21 cellular contexts compared by ENCODE assay signal in the genomic region with DNA sequence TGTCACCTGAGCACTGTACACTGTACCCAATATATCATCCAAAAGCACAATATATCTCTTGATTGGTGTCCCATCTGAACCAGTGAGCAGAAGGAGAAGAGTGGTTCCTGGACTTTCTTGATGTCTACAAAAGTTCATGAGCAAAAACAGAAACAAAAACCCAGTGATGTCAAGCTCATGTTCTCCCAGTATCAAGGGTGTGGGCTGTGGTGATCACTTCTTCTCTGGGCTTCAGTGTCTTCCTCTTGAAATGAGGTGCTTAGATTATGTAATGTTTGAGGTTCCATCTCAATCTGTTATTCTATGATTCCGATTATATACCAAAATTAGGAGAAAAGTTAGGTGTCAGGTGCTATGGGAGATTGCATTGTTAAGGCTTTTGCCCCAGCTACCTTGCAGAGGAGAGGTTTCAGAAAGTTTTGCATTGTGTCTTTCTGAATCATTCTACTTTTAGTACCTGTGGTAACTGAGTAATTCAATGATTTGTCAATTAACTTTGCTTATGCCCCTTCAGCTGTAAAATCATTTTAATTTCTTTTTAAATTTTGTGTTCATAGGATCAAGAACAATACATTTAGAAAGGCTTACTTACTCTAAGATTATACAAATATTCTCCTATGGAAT.
DNase-seq lines count a peak whose midpoint lies in the region; ATAC-seq and TF ChIP-seq lines count a peak whose summit lies in the region.
"Had no signal": no experiment of that assay in that cellular context is flagged by ENCODE, and none has a peak within 500 bp of the region (broad histone marks: within the 10 kb centered on the region; RNA-seq: fewer than 3 reads in every experiment).

No MANE protein-coding gene starts in this region.

- POLR2A ChIA-PET in activated CD8-positive, alpha-beta T cell treated with anti-CD3 and anti-CD28 coated beads for 36 hours (lab: Charles Lee), result no interaction called here
- POLR2A ChIA-PET in activated CD8-positive, alpha-beta T cell treated with anti-CD3 and anti-CD28 coated beads, Interleukin-2, amount 10 ng/mL, durations not matched to agents 7 days and 5 days (lab: Charles Lee), result no interaction called here

- no peak for DNase-seq in activated CD8-positive, alpha-beta T cell treated with anti-CD3 and anti-CD28 coated beads for 36 hours
- no peak for DNase-seq in activated CD8-positive, alpha-beta T cell treated with anti-CD3 and anti-CD28 coated beads, Interleukin-2, amount 10 ng/mL, durations not matched to agents 7 days and 5 days
- DNase-seq in activated T-cell treated with anti-CD3 and anti-CD28 coated beads, Interleukin-2, amount 50 U/mL, for 72 hours, result peak; percentile 11 to 15
- DNase-seq in activated T-cell treated with anti-CD3 and anti-CD28 coated beads for 4 hours (no peak), NCI-H524 treated with DMSO at 0.1 percent for 48 hours (lab: John Stamatoyannopoulos, UW) (no peak)
- DNase-seq in activated T-helper 2 cell treated with anti-CD3 and anti-CD28 coated beads, Interferon-gamma antibody, Interleukin-2, Interleukin-4, amounts not matched to agents 10 μg/mL and 5 μg/mL and 100 μg/mL, durations not matched to agents 14 hours and 24 hours and 36 hours (ENCODE audit: low spot score), result no peak
- DNase-seq: ACHN; BE2C; C1 segment of cervical spinal cord; CD4-positive, CD25-positive, alpha-beta regulatory T cell; CD8-positive, alpha-beta memory T cell; COR-L47; DMS 273 treated with DMSO at 0.1 percent for 48 hours; DMS53; DND-41; EL; HCEC 1CT; IMR-90 had no signal

- no peaks in the 10 kb centered on the region for H3K27me3 Mint-ChIP-seq in activated CD8-positive, alpha-beta T cell treated with anti-CD3 and anti-CD28 coated beads for 36 hours
- H3K27me3 Mint-ChIP-seq in activated CD8-positive, alpha-beta T cell treated with anti-CD3 and anti-CD28 coated beads, Interleukin-2, amount 10 ng/mL, durations not matched to agents 7 days and 5 days (ENCODE audit: low read depth), result no peaks in the 10 kb centered on the region
- H3K27me3 Mint-ChIP-seq in activated T-cell treated with anti-CD3 and anti-CD28 coated beads, Interleukin-2, amount 50 U/mL, for 72 hours (ENCODE audit: low read depth), result no peaks in the 10 kb centered on the region
- no peaks in the 10 kb centered on the region for H3K27me3 Mint-ChIP-seq in activated T-helper 2 cell treated with anti-CD3 and anti-CD28 coated beads, Interferon-gamma antibody, Interleukin-2, Interleukin-4, amounts not matched to agents 10 μg/mL and 5 μg/mL and 100 μg/mL, durations not matched to agents 14 hours and 24 hours and 36 hours (ENCODE audit: low read depth)
- H3K27me3 Mint-ChIP-seq: CD4-positive, CD25-positive, alpha-beta regulatory T cell; CD8-positive, alpha-beta memory T cell had no signal

- peak; percentile 62 for ATAC-seq in activated CD8-positive, alpha-beta T cell treated with anti-CD3 and anti-CD28 coated beads for 36 hours
- no peak for ATAC-seq in activated CD8-positive, alpha-beta T cell treated with anti-CD3 and anti-CD28 coated beads, Interleukin-2, amount 10 ng/mL, durations not matched to agents 7 days and 5 days
- ATAC-seq in activated T-cell treated with anti-CD3 and anti-CD28 coated beads, Interleukin-2, amount 50 U/mL, for 72 hours (replicated peaks in 1 of 2), result peak; percentile 84 to 88
- peak; percentile 50 for ATAC-seq in GM19463 (IDR thresholded peaks at IDR 0.05; ENCODE audit: unreplicated experiment)
- ATAC-seq in HG03432 (IDR thresholded peaks at IDR 0.05; ENCODE audit: unreplicated experiment), result no peak
- ATAC-seq: GM23338 had no signal

- CTCF ChIA-PET in activated CD8-positive, alpha-beta T cell treated with anti-CD3 and anti-CD28 coated beads for 36 hours (lab: Charles Lee), result interaction anchor here (1.0 to 1.6 kb wide), 3 partner anchors 15 to 491 kb away, joined by 3 read pairs; no protein-coding TSS in a partner anchor
- CTCF ChIA-PET in activated CD8-positive, alpha-beta T cell treated with anti-CD3 and anti-CD28 coated beads, Interleukin-2, amount 10 ng/mL, durations not matched to agents 7 days and 5 days (lab: Charles Lee), result no interaction called here

- no peak overlapping the region for H3K27ac Mint-ChIP-seq in activated CD8-positive, alpha-beta T cell treated with anti-CD3 and anti-CD28 coated beads for 36 hours
- no peak overlapping the region for H3K27ac Mint-ChIP-seq in activated CD8-positive, alpha-beta T cell treated with anti-CD3 and anti-CD28 coated beads, Interleukin-2, amount 10 ng/mL, durations not matched to agents 7 days and 5 days
- H3K27ac Mint-ChIP-seq in activated T-cell treated with anti-CD3 and anti-CD28 coated beads, Interleukin-2, amount 50 U/mL, for 72 hours, result no peak overlapping the region
- H3K27ac Mint-ChIP-seq in activated T-helper 2 cell treated with anti-CD3 and anti-CD28 coated beads, Interferon-gamma antibody, Interleukin-2, Interleukin-4, amounts not matched to agents 10 μg/mL and 5 μg/mL and 100 μg/mL, durations not matched to agents 14 hours and 24 hours and 36 hours, result peak overlapping the region; percentile 2
- H3K27ac Mint-ChIP-seq: GM23338 had no signal

- intact Hi-C loops in activated CD8-positive, alpha-beta T cell treated with anti-CD3 and anti-CD28 coated beads for 36 hours (cut with micrococcal nuclease), result no loop called here
- intact Hi-C loops in activated T-helper 2 cell treated with anti-CD3 and anti-CD28 coated beads, Interferon-gamma antibody, Interleukin-2, Interleukin-4, amounts not matched to agents 10 μg/mL and 5 μg/mL and 100 μg/mL, durations not matched to agents 14 hours and 24 hours and 36 hours (cut with micrococcal nuclease), result loop anchor here (2.0 kb wide), 1 partner anchor 17 kb away; no protein-coding TSS in a partner anchor

- TF ChIP-seq CTCF in activated CD8-positive, alpha-beta T cell treated with anti-CD3 and anti-CD28 coated beads for 36 hours (IDR thresholded peaks at IDR 0.05), result no peak

- H3K36me3 Mint-ChIP-seq in activated CD8-positive, alpha-beta T cell treated with anti-CD3 and anti-CD28 coated beads for 36 hours (ENCODE audit: low read depth), result no peaks in the 10 kb centered on the region
- H3K36me3 Mint-ChIP-seq in activated CD8-positive, alpha-beta T cell treated with anti-CD3 and anti-CD28 coated beads, Interleukin-2, amount 10 ng/mL, durations not matched to agents 7 days and 5 days (ENCODE audit: low read depth), result no peaks in the 10 kb centered on the region
- H3K36me3 Mint-ChIP-seq in activated T-cell treated with anti-CD3 and anti-CD28 coated beads, Interleukin-2, amount 50 U/mL, for 72 hours (ENCODE audit: insufficient read depth in 2 of 2), result no peaks in the 10 kb centered on the region
- no peaks in the 10 kb centered on the region for H3K36me3 Mint-ChIP-seq in activated T-helper 2 cell treated with anti-CD3 and anti-CD28 coated beads, Interferon-gamma antibody, Interleukin-2, Interleukin-4, amounts not matched to agents 10 μg/mL and 5 μg/mL and 100 μg/mL, durations not matched to agents 14 hours and 24 hours and 36 hours (ENCODE audit: low read depth)
- H3K36me3 Mint-ChIP-seq: CD4-positive, CD25-positive, alpha-beta regulatory T cell had no signal

- H3K4me3 Mint-ChIP-seq in activated CD8-positive, alpha-beta T cell treated with anti-CD3 and anti-CD28 coated beads for 36 hours, result no peak overlapping the region
- no peak overlapping the region for H3K4me3 Mint-ChIP-seq in activated CD8-positive, alpha-beta T cell treated with anti-CD3 and anti-CD28 coated beads, Interleukin-2, amount 10 ng/mL, durations not matched to agents 7 days and 5 days
- peak overlapping the region in 1 of 2 donors; percentile 60 for H3K4me3 Mint-ChIP-seq in activated T-cell treated with anti-CD3 and anti-CD28 coated beads, Interleukin-2, amount 50 U/mL, for 72 hours
- H3K4me3 Mint-ChIP-seq in activated T-helper 2 cell treated with anti-CD3 and anti-CD28 coated beads, Interferon-gamma antibody, Interleukin-2, Interleukin-4, amounts not matched to agents 10 μg/mL and 5 μg/mL and 100 μg/mL, durations not matched to agents 14 hours and 24 hours and 36 hours (ENCODE audit: low read depth), result no peak overlapping the region
- H3K4me3 Mint-ChIP-seq: CD4-positive, CD25-positive, alpha-beta regulatory T cell; GM23338 had no signal

- H3K4me1 Mint-ChIP-seq in activated CD8-positive, alpha-beta T cell treated with anti-CD3 and anti-CD28 coated beads for 36 hours (ENCODE audit: low read depth), result peaks cover 29% of the 10 kb centered on the region
- H3K4me1 Mint-ChIP-seq in activated CD8-positive, alpha-beta T cell treated with anti-CD3 and anti-CD28 coated beads, Interleukin-2, amount 10 ng/mL, durations not matched to agents 7 days and 5 days (ENCODE audit: low read depth), result peaks cover 16% of the 10 kb centered on the region
- peaks cover 29% of the 10 kb centered on the region for H3K4me1 Mint-ChIP-seq in activated T-cell treated with anti-CD3 and anti-CD28 coated beads, Interleukin-2, amount 50 U/mL, for 72 hours (ENCODE audit: low read depth)
- H3K4me1 Mint-ChIP-seq in activated T-helper 2 cell treated with anti-CD3 and anti-CD28 coated beads, Interferon-gamma antibody, Interleukin-2, Interleukin-4, amounts not matched to agents 10 μg/mL and 5 μg/mL and 100 μg/mL, durations not matched to agents 14 hours and 24 hours and 36 hours (ENCODE audit: low read depth), result peaks cover 24% of the 10 kb centered on the region
- H3K4me1 Mint-ChIP-seq: GM23338 had no signal

- H3K9me3 Mint-ChIP-seq in activated CD8-positive, alpha-beta T cell treated with anti-CD3 and anti-CD28 coated beads for 36 hours, result no peaks in the 10 kb centered on the region
- peaks cover 6% of the 10 kb centered on the region for H3K9me3 Mint-ChIP-seq in activated CD8-positive, alpha-beta T cell treated with anti-CD3 and anti-CD28 coated beads, Interleukin-2, amount 10 ng/mL, durations not matched to agents 7 days and 5 days (ENCODE audit: insufficient read depth)
- H3K9me3 Mint-ChIP-seq in activated T-cell treated with anti-CD3 and anti-CD28 coated beads, Interleukin-2, amount 50 U/mL, for 72 hours, result peaks cover 0 to 1% of the 10 kb centered on the region in 2 donors
- peaks cover 3% of the 10 kb centered on the region for H3K9me3 Mint-ChIP-seq in activated T-helper 2 cell treated with anti-CD3 and anti-CD28 coated beads, Interferon-gamma antibody, Interleukin-2, Interleukin-4, amounts not matched to agents 10 μg/mL and 5 μg/mL and 100 μg/mL, durations not matched to agents 14 hours and 24 hours and 36 hours
- H3K9me3 Mint-ChIP-seq: CD8-positive, alpha-beta memory T cell; GM23338 had no signal

Comparison
In these comparisons a context has a peak if more than half of its experiments do, and no peak if none do; other contexts are left out.
1. ATAC-seq: peak in activated CD8-positive, alpha-beta T cell treated with anti-CD3 and anti-CD28 coated beads for 36 hours (single experiment), activated T-cell treated with anti-CD3 and anti-CD28 coated beads, Interleukin-2, amount 50 U/mL, for 72 hours (2 of 2) and GM19463 (single experiment); none in activated CD8-positive, alpha-beta T cell treated with anti-CD3 and anti-CD28 coated beads, Interleukin-2, amount 10 ng/mL, durations not matched to agents 7 days and 5 days (single experiment) and HG03432 (single experiment).
2. DNase-seq: peak in activated T-cell treated with anti-CD3 and anti-CD28 coated beads, Interleukin-2, amount 50 U/mL, for 72 hours (2 of 2); none in activated CD8-positive, alpha-beta T cell treated with anti-CD3 and anti-CD28 coated beads for 36 hours (single experiment), activated CD8-positive, alpha-beta T cell treated with anti-CD3 and anti-CD28 coated beads, Interleukin-2, amount 10 ng/mL, durations not matched to agents 7 days and 5 days (single experiment), activated T-cell treated with anti-CD3 and anti-CD28 coated beads for 4 hours (single experiment), activated T-helper 2 cell treated with anti-CD3 and anti-CD28 coated beads, Interferon-gamma antibody, Interleukin-2, Interleukin-4, amounts not matched to agents 10 μg/mL and 5 μg/mL and 100 μg/mL, durations not matched to agents 14 hours and 24 hours and 36 hours (single experiment) and NCI-H524 treated with DMSO at 0.1 percent for 48 hours (single experiment).